In the genomic region with DNA sequence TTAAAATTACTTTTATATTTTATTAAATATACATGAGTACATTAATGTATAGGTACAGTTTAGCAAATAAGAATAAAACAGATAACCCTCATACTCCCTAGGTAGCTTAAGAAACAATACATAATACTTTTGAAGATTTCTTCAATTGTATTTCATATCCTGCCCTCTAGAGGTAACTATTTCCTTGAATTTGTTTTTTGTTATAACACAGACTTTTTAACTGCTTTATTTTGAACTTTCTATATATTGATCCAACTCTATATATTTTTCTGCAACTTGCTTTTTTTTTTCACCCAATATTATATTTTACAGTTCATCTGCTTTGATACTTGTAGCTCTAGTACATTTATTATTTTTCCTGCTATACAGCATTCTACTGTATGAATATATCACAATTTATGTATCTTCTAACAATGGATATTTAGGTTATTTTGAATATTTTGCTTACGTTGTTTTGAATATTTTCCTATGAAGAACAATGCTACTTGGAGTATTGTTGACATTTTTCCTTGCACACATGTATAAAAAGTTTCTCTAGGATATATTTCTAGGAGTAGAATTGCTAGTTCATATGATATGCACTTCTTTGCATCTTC, we compare ENCODE assay signal across 9 cellular contexts.
DNase-seq lines count a peak whose midpoint lies in the region; FAIRE-seq and TF ChIP-seq lines count a peak whose summit lies in the region.
"Had no signal": no experiment of that assay in that cellular context is flagged by ENCODE, and none has a peak within 500 bp of the region (broad histone marks: within the 10 kb centered on the region; RNA-seq: fewer than 3 reads in every experiment).

No MANE protein-coding gene starts in this region.

- no peak overlapping the region for H3K27ac ChIP-seq in substantia nigra (ENCODE audit: low read depth, low read length, poor library complexity, severe bottlenecking)

- peak; percentile 5 for TF ChIP-seq CTCF in bronchial epithelial cell (IDR thresholded peaks at IDR 0.05; ENCODE audit: insufficient read depth, low read length, severe bottlenecking)

- H3K4me3 ChIP-seq in bronchial epithelial cell (ENCODE audit: low read depth, low read length): no peak overlapping the region

- H3K27me3 ChIP-seq in bronchial epithelial cell (ENCODE audit: control insufficient read depth, insufficient read depth, low read length): no peaks in the 10 kb centered on the region

- no peaks in the 10 kb centered on the region for H3K36me3 ChIP-seq in bronchial epithelial cell (ENCODE audit: control insufficient read depth, insufficient read depth, low read length)

- TF ChIP-seq RAD21 in Ishikawa (IDR thresholded peaks at IDR 0.05; ENCODE audit: low read depth): peak; percentile 50

- no peak for TF ChIP-seq EP300 in Ishikawa (IDR thresholded peaks at IDR 0.05; ENCODE audit: borderline replicate concordance)

- no peak for FAIRE-seq in bronchial epithelial cell (lab: Jason Lieb, UNC)

- DNase-seq in DMS 273 (lab: John Stamatoyannopoulos, UW; ENCODE audit: unreplicated experiment) (peak; percentile 4), DMS 273 treated with DMSO at 0.1 percent for 48 hours (lab: John Stamatoyannopoulos, UW) (no peak), bronchial epithelial cell (ENCODE audit: low read depth) (peak; percentile 44), pons (ENCODE audit: low spot score) (peak; percentile 29), NCI-H345 (lab: John Stamatoyannopoulos, UW) (no peak), middle frontal gyrus (ENCODE audit: extremely low spot score, low spot score) (no peak), substantia nigra (lab: John Stamatoyannopoulos, UW) (no peak)
- DNase-seq: 8988T had no signal

TF ChIP-seq in Ishikawa, 13 proteins besides CTCF, POLR2A, EP300 and RAD21:
- TF ChIP-seq, protein P1, sequence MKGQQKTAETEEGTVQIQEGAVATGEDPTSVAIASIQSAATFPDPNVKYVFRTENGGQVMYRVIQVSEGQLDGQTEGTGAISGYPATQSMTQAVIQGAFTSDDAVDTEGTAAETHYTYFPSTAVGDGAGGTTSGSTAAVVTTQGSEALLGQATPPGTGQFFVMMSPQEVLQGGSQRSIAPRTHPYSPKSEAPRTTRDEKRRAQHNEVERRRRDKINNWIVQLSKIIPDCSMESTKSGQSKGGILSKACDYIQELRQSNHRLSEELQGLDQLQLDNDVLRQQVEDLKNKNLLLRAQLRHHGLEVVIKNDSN (IDR thresholded peaks at IDR 0.05): no peak
- no peak for TF ChIP-seq EGR1 (IDR thresholded peaks at IDR 0.05)
- no peak for TF ChIP-seq NFIC (IDR thresholded peaks at IDR 0.05)
- TF ChIP-seq ZBTB7A (IDR thresholded peaks at IDR 0.05; ENCODE audit: low read depth): no peak
- no peak for TF ChIP-seq CEBPB (IDR thresholded peaks at IDR 0.05)
- TF ChIP-seq YY1 (IDR thresholded peaks at IDR 0.05; ENCODE audit: low read depth): no peak
- TF ChIP-seq FOXM1 (IDR thresholded peaks at IDR 0.05; ENCODE audit: borderline replicate concordance, low read depth): no peak
- TF ChIP-seq TCF12 (IDR thresholded peaks at IDR 0.05; ENCODE audit: low read depth): no peak
- TF ChIP-seq, protein P2, sequence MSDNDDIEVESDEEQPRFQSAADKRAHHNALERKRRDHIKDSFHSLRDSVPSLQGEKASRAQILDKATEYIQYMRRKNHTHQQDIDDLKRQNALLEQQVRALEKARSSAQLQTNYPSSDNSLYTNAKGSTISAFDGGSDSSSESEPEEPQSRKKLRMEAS (IDR thresholded peaks at IDR 0.05): no peak
- no peak for TF ChIP-seq TEAD4 (IDR thresholded peaks at IDR 0.05)
- TF ChIP-seq CREB1 (IDR thresholded peaks at IDR 0.05; ENCODE audit: low read depth): no peak
- no peak for TF ChIP-seq TAF1 (IDR thresholded peaks at IDR 0.05; ENCODE audit: low read depth)
- TF ChIP-seq, protein P3, sequence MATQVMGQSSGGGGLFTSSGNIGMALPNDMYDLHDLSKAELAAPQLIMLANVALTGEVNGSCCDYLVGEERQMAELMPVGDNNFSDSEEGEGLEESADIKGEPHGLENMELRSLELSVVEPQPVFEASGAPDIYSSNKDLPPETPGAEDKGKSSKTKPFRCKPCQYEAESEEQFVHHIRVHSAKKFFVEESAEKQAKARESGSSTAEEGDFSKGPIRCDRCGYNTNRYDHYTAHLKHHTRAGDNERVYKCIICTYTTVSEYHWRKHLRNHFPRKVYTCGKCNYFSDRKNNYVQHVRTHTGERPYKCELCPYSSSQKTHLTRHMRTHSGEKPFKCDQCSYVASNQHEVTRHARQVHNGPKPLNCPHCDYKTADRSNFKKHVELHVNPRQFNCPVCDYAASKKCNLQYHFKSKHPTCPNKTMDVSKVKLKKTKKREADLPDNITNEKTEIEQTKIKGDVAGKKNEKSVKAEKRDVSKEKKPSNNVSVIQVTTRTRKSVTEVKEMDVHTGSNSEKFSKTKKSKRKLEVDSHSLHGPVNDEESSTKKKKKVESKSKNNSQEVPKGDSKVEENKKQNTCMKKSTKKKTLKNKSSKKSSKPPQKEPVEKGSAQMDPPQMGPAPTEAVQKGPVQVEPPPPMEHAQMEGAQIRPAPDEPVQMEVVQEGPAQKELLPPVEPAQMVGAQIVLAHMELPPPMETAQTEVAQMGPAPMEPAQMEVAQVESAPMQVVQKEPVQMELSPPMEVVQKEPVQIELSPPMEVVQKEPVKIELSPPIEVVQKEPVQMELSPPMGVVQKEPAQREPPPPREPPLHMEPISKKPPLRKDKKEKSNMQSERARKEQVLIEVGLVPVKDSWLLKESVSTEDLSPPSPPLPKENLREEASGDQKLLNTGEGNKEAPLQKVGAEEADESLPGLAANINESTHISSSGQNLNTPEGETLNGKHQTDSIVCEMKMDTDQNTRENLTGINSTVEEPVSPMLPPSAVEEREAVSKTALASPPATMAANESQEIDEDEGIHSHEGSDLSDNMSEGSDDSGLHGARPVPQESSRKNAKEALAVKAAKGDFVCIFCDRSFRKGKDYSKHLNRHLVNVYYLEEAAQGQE (IDR thresholded peaks at IDR 0.05; ENCODE audit: low read depth): no peak

Comparison
In these comparisons a context has a peak if more than half of its experiments do, and no peak if none do; other contexts are left out.
1. DNase-seq: peak in DMS 273 (single experiment), bronchial epithelial cell (single experiment) and pons (single experiment); none in DMS 273 treated with DMSO at 0.1 percent for 48 hours (single experiment), NCI-H345 (single experiment), middle frontal gyrus (single experiment) and substantia nigra (0 of 49).